ENCODE assay signal across 20 cellular contexts in the genomic region with DNA sequence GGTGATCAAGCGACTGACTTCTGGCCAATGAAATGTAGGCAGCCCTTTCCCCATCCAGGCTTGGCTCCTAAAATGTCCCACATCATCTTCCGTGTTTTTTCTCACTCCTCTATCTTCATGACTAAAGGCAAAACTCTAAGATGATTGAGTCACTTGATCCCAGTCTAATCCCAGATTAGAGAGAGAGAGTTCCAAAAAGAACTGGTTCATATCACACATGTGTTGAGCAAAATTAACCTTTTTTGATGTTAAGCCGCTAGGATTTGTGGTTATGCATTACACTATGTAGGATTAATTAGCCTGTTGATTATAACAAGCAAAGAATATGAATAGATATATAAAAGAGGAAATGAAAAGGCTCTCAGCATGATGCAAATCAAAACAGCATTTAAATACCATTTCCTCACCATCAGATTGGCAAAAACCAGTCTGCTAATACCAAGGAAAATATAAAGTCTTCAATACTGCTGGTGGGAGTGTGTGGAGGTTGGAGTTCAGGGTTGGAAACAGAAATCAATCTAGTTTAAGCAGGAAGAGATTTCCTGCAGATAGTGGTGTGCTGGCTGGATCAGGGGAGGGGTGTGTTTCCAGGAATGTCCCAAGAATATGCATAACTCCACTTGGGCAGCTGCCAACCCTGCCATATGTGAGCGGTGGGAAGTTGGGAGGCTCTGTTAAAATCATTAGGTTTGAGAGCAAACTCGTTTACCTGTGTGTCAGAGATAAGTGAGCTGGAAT.
DNase-seq lines count a peak whose midpoint lies in the region; ATAC-seq and TF ChIP-seq lines count a peak whose summit lies in the region.
"Had no signal": no experiment of that assay in that cellular context is flagged by ENCODE, and none has a peak within 500 bp of the region (broad histone marks: within the 10 kb centered on the region; RNA-seq: fewer than 3 reads in every experiment).

No MANE protein-coding gene starts in this region.

- no peaks in the 10 kb centered on the region for H3F3A ChIP-seq in DOHH2 (ENCODE audit: control insufficient read depth, insufficient read depth)

- H3K27me3 ChIP-seq in DOHH2 (ENCODE audit: control insufficient read depth, low read length) = no peaks in the 10 kb centered on the region
- H3K27me3 ChIP-seq: brain microvascular endothelial cell, pancreas, transverse colon had no signal

- no peak for TF ChIP-seq CTCF in DOHH2 (IDR thresholded peaks at IDR 0.05; ENCODE audit: low read depth, low read length, poor library complexity, severe bottlenecking)

- H3K9me2 ChIP-seq in DOHH2 (replicated peaks; ENCODE audit: control insufficient read depth, low read length) = no peaks in the 10 kb centered on the region

- no peaks in the 10 kb centered on the region for H3K79me2 ChIP-seq in DOHH2 (ENCODE audit: control insufficient read depth, low read length)

- H4K20me1 ChIP-seq in DOHH2 (ENCODE audit: control insufficient read depth, insufficient read depth, low read depth, low read length) = no peaks in the 10 kb centered on the region

- no peak overlapping the region for H3K4me3 ChIP-seq in DOHH2 (ENCODE audit: low read length)
- H3K4me3 ChIP-seq: pancreas, transverse colon had no signal

- peak overlapping the region; percentile 18; the same call in 1 of the 2 replicates for H3K4me2 ChIP-seq in DOHH2 (ENCODE audit: low read length)

- no peak for ATAC-seq in GM21515 (IDR thresholded peaks at IDR 0.05; ENCODE audit: unreplicated experiment)
- ATAC-seq in GM18858 (IDR thresholded peaks at IDR 0.05; ENCODE audit: unreplicated experiment) = no peak
- ATAC-seq: pancreas had no signal

- H3K36me3 ChIP-seq in DOHH2 (ENCODE audit: control insufficient read depth, low read length) = no peaks in the 10 kb centered on the region
- H3K36me3 ChIP-seq: brain microvascular endothelial cell, pancreas, transverse colon had no signal

- no peak overlapping the region for H3K27ac ChIP-seq in DOHH2 (ENCODE audit: low read depth, low read length)
- H3K27ac ChIP-seq: brain microvascular endothelial cell, pancreas, transverse colon had no signal

- peak; percentile 38 for DNase-seq in MV-4-11 (lab: John Stamatoyannopoulos, UW)
- peak; percentile 26 for DNase-seq in astrocyte of the hippocampus (ENCODE audit: low read depth, low spot score)
- peak; percentile 12 for DNase-seq in islet precursor cell
- no peak for DNase-seq in COR-L47 (lab: John Stamatoyannopoulos, UW)
- DNase-seq in HK-2 (ENCODE audit: unreplicated experiment) = no peak
- DNase-seq: activated CD4-positive, alpha-beta T cell treated with anti-CD3 and anti-CD28 coated beads, Interleukin-2, amount 10 ng/mL, durations not matched to agents 24 days and 14 days; activated naive CD4-positive, alpha-beta T cell treated with anti-CD3 and anti-CD28 coated beads, Interleukin-2, amount 10 ng/mL, durations not matched to agents 7 days and 5 days; activated T-cell treated with anti-CD3 and anti-CD28 coated beads for 4 hours; brain microvascular endothelial cell; C1 segment of cervical spinal cord; DMS79; effector CD4-positive, alpha-beta T cell; foreskin melanocyte; NCI-H1092; pancreas; stimulated activated naive CD4-positive, alpha-beta T cell; transverse colon had no signal

- peaks cover 14% of the 10 kb centered on the region for H3K4me1 ChIP-seq in DOHH2 (ENCODE audit: control insufficient read depth, low read length)
- H3K4me1 ChIP-seq: pancreas, transverse colon had no signal

- H3K9me3 ChIP-seq in DOHH2 (ENCODE audit: control insufficient read depth, insufficient read depth, low read length) = no peaks in the 10 kb centered on the region
- H3K9me3 ChIP-seq: pancreas, transverse colon had no signal

Comparison
In these comparisons a context has a peak if more than half of its experiments do, and no peak if none do; other contexts are left out.
1. DNase-seq: peak in MV-4-11 (single experiment), astrocyte of the hippocampus (single experiment) and islet precursor cell (single experiment); none in COR-L47 (single experiment) and HK-2 (single experiment).